Comparison of ENCODE assay signal across 10 cellular contexts in the genomic region with DNA sequence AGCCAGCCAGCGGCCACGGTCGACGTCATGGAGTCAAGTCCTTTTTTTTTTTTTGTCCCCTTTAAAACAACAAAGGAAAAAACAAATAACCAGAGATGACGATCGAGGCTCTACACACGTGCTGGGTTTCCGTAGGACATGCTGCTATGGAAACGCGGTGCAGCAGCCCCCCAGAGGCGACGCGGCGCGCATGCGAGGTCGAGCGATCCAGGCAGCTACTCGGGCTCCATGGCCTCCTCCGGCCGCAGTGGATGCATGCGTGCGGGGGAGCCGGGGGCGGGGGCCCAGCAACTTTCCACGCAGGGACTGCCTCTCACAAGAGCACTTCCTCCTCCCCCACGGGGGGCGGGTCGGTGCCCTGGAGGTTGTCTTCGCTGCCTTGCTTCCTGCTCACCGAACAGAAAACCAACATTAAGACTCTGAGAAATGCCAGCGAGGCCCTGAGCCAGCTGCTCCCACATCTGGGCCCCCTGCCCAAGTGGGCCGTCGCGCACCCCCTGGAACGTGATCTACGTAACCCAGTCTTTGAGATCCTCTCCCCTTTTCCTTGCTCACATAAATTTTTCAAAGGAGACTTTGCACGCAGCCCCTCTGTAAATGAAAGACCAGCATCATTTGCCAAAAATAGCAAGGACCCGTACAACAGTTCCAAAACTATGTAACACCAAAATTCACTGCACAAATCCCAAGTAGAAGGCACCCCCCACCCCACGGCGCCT. TPM values are rescaled to one million over a fixed set of nuclear protein-coding genes. Genes with fewer than 3 reads are reported as not detected.
DNase-seq lines count a peak whose midpoint lies in the region; ATAC-seq, FAIRE-seq and TF ChIP-seq lines count a peak whose summit lies in the region.
"Had no signal": no experiment of that assay in that cellular context is flagged by ENCODE, and none has a peak within 500 bp of the region (broad histone marks: within the 10 kb centered on the region; RNA-seq: fewer than 3 reads in every experiment).

No MANE protein-coding gene starts in this region.

- ATAC-seq in HG02678 (IDR thresholded peaks at IDR 0.05; ENCODE audit: unreplicated experiment): peak; percentile 48
- peak in 3 of 4 donors; percentile 1 to 31 (median 1) for ATAC-seq in pancreas
- no peak for ATAC-seq in GM19328 (IDR thresholded peaks at IDR 0.05; ENCODE audit: unreplicated experiment)

- 38 to 51% methylated on average over 15 to 16 of the region's 41 CpGs for WGBS in esophagus squamous epithelium, 2 donors
- WGBS in pancreas, 2 donors: 81 to 84% methylated on average over 41 of the region's 41 CpGs
- 36% methylated on average over 37 of the region's 41 CpGs for WGBS in suprapubic skin

- TF ChIP-seq CTCF in esophagus squamous epithelium (IDR thresholded peaks at IDR 0.05) (no peak), pancreas (IDR thresholded peaks at IDR 0.05) (no peak), suprapubic skin (IDR thresholded peaks at IDR 0.05) (no peak)

- peak; percentile 83 to 86 for DNase-seq in activated CD8-positive, alpha-beta memory T cell treated with anti-CD3 and anti-CD28 coated beads for 4 hours (ENCODE audit: low read depth in 2 of 2)
- DNase-seq in esophagus squamous epithelium (lab: John Stamatoyannopoulos, UW) (no peak), pancreas (peak in 1 of 6 donors; percentile 50), suprapubic skin (ENCODE audit: low spot score in 2 of 2) (peak; percentile 85 to 91), H54 (ENCODE audit: insufficient read length, low spot score) (no peak), NCI-H187 (lab: John Stamatoyannopoulos, UW) (no peak)

- H3K4me3 ChIP-seq in esophagus squamous epithelium (peak overlapping the region in 3 of 4 donors; percentile 14 to 57 (median 24)), pancreas (peak overlapping the region in 1 of 4 donors; percentile 11), suprapubic skin (peak overlapping the region; percentile 36)

- no peak for TF ChIP-seq EP300 in suprapubic skin (IDR thresholded peaks at IDR 0.05)

- H3K4me1 ChIP-seq in esophagus squamous epithelium (peaks cover 16 to 25% (median 19%) of the 10 kb centered on the region in 3 donors), pancreas (peaks cover 14 to 26% (median 20%) of the 10 kb centered on the region in 3 donors), suprapubic skin (peaks cover 30% of the 10 kb centered on the region)

- H3K36me3 ChIP-seq in esophagus squamous epithelium (peaks cover 15 to 82% (median 16%) of the 10 kb centered on the region in 3 donors), pancreas (no peaks in the 10 kb centered on the region), suprapubic skin (peaks cover 54% of the 10 kb centered on the region)

- intact Hi-C loops in esophagus squamous epithelium (cut with DNase I): no loop called here
- intact Hi-C loops in pancreas (cut with DNase I): no loop called here

- H3K9me3 ChIP-seq in esophagus squamous epithelium: no peaks in the 10 kb centered on the region
- H3K9me3 ChIP-seq in pancreas: no peaks in the 10 kb centered on the region
- H3K9me3 ChIP-seq in suprapubic skin: no peaks in the 10 kb centered on the region

- peak overlapping the region; percentile 19 to 67 (median 59) for H3K27ac ChIP-seq in esophagus squamous epithelium
- peak overlapping the region in 1 of 4 donors; percentile 12 for H3K27ac ChIP-seq in pancreas
- peak overlapping the region; percentile 60 for H3K27ac ChIP-seq in suprapubic skin

- FAIRE-seq in pancreas (lab: Jason Lieb, UNC) (no peak), H54 (lab: Jason Lieb, UNC) (no peak)
- FAIRE-seq: endothelial cell of umbilical vein, GM18507 had no signal

- TF ChIP-seq POLR2A in esophagus squamous epithelium (IDR thresholded peaks at IDR 0.05): no peak
- no peak for TF ChIP-seq POLR2A in suprapubic skin (IDR thresholded peaks at IDR 0.05)
- TF ChIP-seq POLR2A in H54 (IDR thresholded peaks at IDR 0.05; ENCODE audit: low read depth, low read length): no peak

- no peaks in the 10 kb centered on the region for H3K27me3 ChIP-seq in esophagus squamous epithelium
- no peaks in the 10 kb centered on the region for H3K27me3 ChIP-seq in pancreas
- no peaks in the 10 kb centered on the region for H3K27me3 ChIP-seq in suprapubic skin

RNA-seq across cellular contexts. Expression of a gene that starts 30.7 kb away (rescaled TPM):
- total RNA-seq in esophagus squamous epithelium (10 to 100 TPM; 13.0 to 32.3 (median 19.9) TPM), pancreas (10 to 100 TPM; 27.5 to 60.1 (median 33.3) TPM), suprapubic skin (10 to 100 TPM in 3 of 4 donors, 1 to 10 TPM in 1; 7.9 to 22.4 (median 15.4) TPM)
- 10 to 100 TPM; 31.4 to 34.0 TPM for polyA plus RNA-seq in pancreas

RNA-seq across cellular contexts. Expression of a gene that starts 55.9 kb away (rescaled TPM):
- 10 to 100 TPM; 16.8 to 32.6 (median 21.2) TPM for total RNA-seq in esophagus squamous epithelium
- total RNA-seq in pancreas: 10 to 100 TPM in 5 of 6 donors, 1 to 10 TPM in 1; 9.3 to 26.7 (median 13.0) TPM
- polyA plus RNA-seq in pancreas: 10 to 100 TPM in 1 of 2 donors, 1 to 10 TPM in 1; 9.6 to 15.4 TPM
- total RNA-seq in suprapubic skin: 10 to 100 TPM; 18.4 to 25.8 (median 25.0) TPM

Comparison
In these comparisons a context has a peak if more than half of its experiments do, and no peak if none do; other contexts are left out.
1. DNase-seq: peak in activated CD8-positive, alpha-beta memory T cell treated with anti-CD3 and anti-CD28 coated beads for 4 hours (2 of 2) and suprapubic skin (2 of 2); none in esophagus squamous epithelium (single experiment), H54 (single experiment) and NCI-H187 (0 of 2).